8 cellular contexts compared by ENCODE assay signal in the genomic region with DNA sequence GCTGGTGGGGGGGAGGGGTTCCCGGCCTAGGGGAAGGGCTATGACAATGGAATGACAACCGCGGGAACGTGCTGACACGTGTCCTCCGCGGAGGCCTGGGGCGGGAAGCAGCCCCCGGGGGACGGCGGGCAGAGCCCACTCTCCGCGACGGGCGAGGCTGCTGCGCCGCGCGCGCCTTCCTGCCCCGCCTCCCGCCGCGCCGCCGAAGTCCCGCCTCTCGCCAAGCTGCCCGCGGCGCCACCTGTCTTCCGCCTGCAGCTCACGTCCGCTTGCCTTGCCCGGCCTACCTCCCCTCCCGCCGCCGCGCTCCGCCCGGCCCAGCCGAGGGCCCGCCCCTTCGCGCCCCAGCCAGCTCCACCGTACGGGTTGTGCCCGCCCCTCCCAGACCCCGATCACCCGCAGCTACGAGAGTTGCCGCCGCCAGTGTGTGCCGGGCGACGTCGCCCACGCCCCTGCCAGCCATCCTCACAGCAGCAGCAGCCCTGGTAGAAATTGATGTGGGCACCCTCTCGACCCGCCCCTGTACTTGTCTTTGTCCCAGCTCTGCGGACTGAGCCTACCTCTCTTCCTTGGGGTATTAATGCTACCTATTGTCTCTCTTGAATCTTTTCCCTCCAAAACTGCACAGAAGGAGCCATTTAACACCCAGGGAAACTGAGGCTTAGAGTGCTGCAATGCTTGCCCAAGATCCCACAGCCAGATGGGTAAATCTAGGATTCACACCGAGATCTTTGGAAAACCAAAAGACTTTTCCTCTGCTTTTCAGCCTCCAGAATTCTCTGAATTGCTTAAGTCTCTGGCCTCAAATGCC. TPM values are rescaled to one million over a fixed set of nuclear protein-coding genes. Genes with fewer than 3 reads are reported as not detected.
A peak's percentile ranks its signal among the peaks of the same experiment; 100 is the strongest.
DNase-seq lines count a peak whose midpoint lies in the region; ATAC-seq and TF ChIP-seq lines count a peak whose summit lies in the region.

A gene with protein sequence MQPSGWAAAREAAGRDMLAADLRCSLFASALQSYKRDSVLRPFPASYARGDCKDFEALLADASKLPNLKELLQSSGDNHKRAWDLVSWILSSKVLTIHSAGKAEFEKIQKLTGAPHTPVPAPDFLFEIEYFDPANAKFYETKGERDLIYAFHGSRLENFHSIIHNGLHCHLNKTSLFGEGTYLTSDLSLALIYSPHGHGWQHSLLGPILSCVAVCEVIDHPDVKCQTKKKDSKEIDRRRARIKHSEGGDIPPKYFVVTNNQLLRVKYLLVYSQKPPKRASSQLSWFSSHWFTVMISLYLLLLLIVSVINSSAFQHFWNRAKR (minus strand): TSS at position 180 of the 811 bp plus-strand sequence. CDS start 457 bp downstream, outside the sequence.

- peak; percentile 42 for TF ChIP-seq CTCF in IMR-90 (conservative IDR thresholded peaks at IDR 0.05; ENCODE audit: low read depth, low read length)
- TF ChIP-seq CTCF in OCI-LY7 (conservative IDR thresholded peaks at IDR 0.05; ENCODE audit: low read length): peak; percentile 43

- peak within 1 kb of the TSS; percentile 76 for H4K5ac ChIP-seq in IMR-90 (ENCODE audit: low read depth, low read length)

- H3K79me2 ChIP-seq in OCI-LY7 (ENCODE audit: insufficient read depth, low read depth, low read length): peaks cover 6% of the 10 kb centered on the region; the same call in 1 of the 2 replicates

- H3K56ac ChIP-seq in IMR-90 (ENCODE audit: extremely low read depth, insufficient read depth, low read length): no peak within 1 kb of the TSS

- peak; percentile 92 for ATAC-seq in GM21529 (IDR thresholded peaks at IDR 0.05; ENCODE audit: unreplicated experiment)
- ATAC-seq in IMR-90 (ENCODE audit: low read depth): peak; percentile 95

- H4K20me1 ChIP-seq in IMR-90 (ENCODE audit: insufficient read depth, low read length) (no peaks in the 10 kb centered on the region), OCI-LY7 (ENCODE audit: insufficient read depth, low read length) (no peaks in the 10 kb centered on the region)

- H4K91ac ChIP-seq in IMR-90 (ENCODE audit: insufficient read depth, low read depth, low read length): peak within 1 kb of the TSS; percentile 18

- H3K14ac ChIP-seq in IMR-90 (replicated peaks; ENCODE audit: low read depth, low read length): peak within 1 kb of the TSS; percentile 37

- H2BK20ac ChIP-seq in IMR-90 (ENCODE audit: low read depth, low read length): no peak within 1 kb of the TSS

- intact Hi-C loops in IMR-90 (cut with micrococcal nuclease): no loop called here
- intact Hi-C loops in OCI-LY7 (cut with micrococcal nuclease; ENCODE audit: unreplicated experiment): loop anchor here (1.0 to 10.0 kb wide), 4 partner anchors 8 to 585 kb away; a partner anchor contains a TSS

- no TSS peak for BruUV-seq in IMR-90 (replicated peaks; lab: Mats Ljungman, UMichigan)
- TSS peak; percentile 79 for BruUV-seq in OCI-LY7 (replicated peaks; lab: Mats Ljungman, UMichigan)

- H3K4me3 ChIP-seq in IMR-90 (ENCODE audit: insufficient read depth, low read depth, low read length) (peak within 1 kb of the TSS; percentile 84), OCI-LY7 (ENCODE audit: low read depth, low read length, poor library complexity, severe bottlenecking) (peak within 1 kb of the TSS; percentile 79), mucosa of rectum (ENCODE audit: low read length in 2 of 2) (peak within 1 kb of the TSS; percentile 83 to 90)

- peak within 1 kb of the TSS; percentile 56 for H2AK9ac ChIP-seq in IMR-90 (replicated peaks; ENCODE audit: low read depth, low read length, poor library complexity)

- H3K27ac ChIP-seq in IMR-90 (ENCODE audit: insufficient read depth, low read length) (peak within 1 kb of the TSS; percentile 14), OCI-LY7 (ENCODE audit: low read depth, low read length, poor library complexity, severe bottlenecking) (peak within 1 kb of the TSS; percentile 43), epithelial cell of prostate (peak within 1 kb of the TSS; percentile 42), mucosa of rectum (ENCODE audit: low read depth in 2 of 2, low read length in 2 of 2) (peak within 1 kb of the TSS; percentile 85 to 92)

- DNase-seq in DMS153 treated with DMSO at 0.1 percent for 48 hours (lab: John Stamatoyannopoulos, UW; ENCODE audit: unreplicated experiment): peak; percentile 36
- peak; percentile 72 for DNase-seq in IMR-90
- DNase-seq in OCI-LY7 (ENCODE audit: low spot score): peak; percentile 94
- DNase-seq in activated T-cell treated with anti-CD3 and anti-CD28 coated beads for 1 hour (ENCODE audit: low read depth): peak; percentile 85
- DNase-seq in epithelial cell of prostate (ENCODE audit: low read depth, low spot score): no peak
- DNase-seq in stimulated activated CD8-positive, alpha-beta memory T cell treated with anti-CD3 and anti-CD28 coated beads, Interleukin-4, amount 100 ng/mL, for 48 hours: peak; percentile 94

- H3K9me1 ChIP-seq in IMR-90 (ENCODE audit: insufficient read depth, low read length): peaks cover 3% of the 10 kb centered on the region; the same call in 1 of the 2 replicates

- no peaks in the 10 kb centered on the region for H3K9me2 ChIP-seq in OCI-LY7 (ENCODE audit: insufficient read depth, low read length)

- no peak for TF ChIP-seq POLR2A in IMR-90 (IDR thresholded peaks at IDR 0.05; ENCODE audit: low read depth, low read length)

- H2AFZ ChIP-seq in IMR-90 (replicated peaks; ENCODE audit: low read length, poor library complexity) (peak within 1 kb of the TSS; percentile 98), OCI-LY7 (ENCODE audit: low read length) (peak within 1 kb of the TSS; percentile 97)

- 0% methylated on average over 36 of the region's 62 CpGs; no CpG with 5 or more reads in 1 of the 2 experiments for WGBS in IMR-90 (ENCODE audit: extremely low coverage in 2 of 2, insufficient read length in 1 of 2), 2 experiments

- H3K4me2 ChIP-seq in IMR-90 (ENCODE audit: low read depth, low read length) (peak within 1 kb of the TSS; percentile 94), OCI-LY7 (ENCODE audit: low read length) (peak within 1 kb of the TSS; percentile 99)

- H3K27me3 ChIP-seq in IMR-90 (ENCODE audit: control insufficient read depth, insufficient read depth, low read length) (peaks cover 5% of the 10 kb centered on the region), mucosa of rectum (ENCODE audit: control insufficient read depth in 2 of 2, insufficient read depth in 2 of 2, low read length in 2 of 2) (no peaks in the 10 kb centered on the region)

- no peak within 1 kb of the TSS; the same call in none of the 2 replicates for H2BK120ac ChIP-seq in IMR-90 (ENCODE audit: low read depth, low read length)

- H3K36me3 ChIP-seq in IMR-90 (ENCODE audit: control insufficient read depth, insufficient read depth, low read length) (no peaks in the 10 kb centered on the region), OCI-LY7 (ENCODE audit: insufficient read depth, low read length) (peaks cover 12% of the 10 kb centered on the region; the same call in 1 of the 2 replicates), mucosa of rectum (ENCODE audit: control insufficient read depth in 2 of 2, insufficient read depth in 2 of 2, low read length in 2 of 2) (no peaks in the 10 kb centered on the region)

- H3K9me3 ChIP-seq in IMR-90 (ENCODE audit: control insufficient read depth, insufficient read depth, low read length) (no peaks in the 10 kb centered on the region), OCI-LY7 (ENCODE audit: low read length) (no peaks in the 10 kb centered on the region), mucosa of rectum (ENCODE audit: control insufficient read depth in 2 of 2, low read length in 2 of 2) (no peaks in the 10 kb centered on the region)

- H3K9ac ChIP-seq in IMR-90 (ENCODE audit: low read depth, low read length) (peak within 1 kb of the TSS; percentile 69), mucosa of rectum (ENCODE audit: low read depth in 1 of 2, low read length in 2 of 2) (peak within 1 kb of the TSS; percentile 84 to 91)

- peak within 1 kb of the TSS; percentile 52 to 73 for H4K8ac ChIP-seq in IMR-90 (ENCODE audit: low read depth in 2 of 2, low read length in 2 of 2)

- H3K18ac ChIP-seq in IMR-90 (ENCODE audit: low read depth, low read length): peak within 1 kb of the TSS; percentile 78

- H3K79me1 ChIP-seq in IMR-90 (ENCODE audit: low read depth in 1 of 2, low read length in 2 of 2): peaks cover 0 to 19% of the 10 kb centered on the region in 2 experiments; a peak in 3 of 4 replicates

- peak within 1 kb of the TSS; percentile 6 for H2AK5ac ChIP-seq in IMR-90 (ENCODE audit: low read depth, low read length)

- POLR2A ChIA-PET in IMR-90 (lab: Charles Lee; ENCODE audit: unreplicated experiment): interaction anchor here (2.0 kb wide), 1 partner anchor 18 kb away, joined by 6 read pairs; a partner anchor contains a TSS
- POLR2A ChIA-PET in OCI-LY7 (lab: Charles Lee): interaction anchor here (0.6 to 3.1 kb wide), 13 partner anchors 9 to 1911 kb away, joined by 3 to 29 read pairs (median 5); a partner anchor contains a TSS

- H3K4ac ChIP-seq in IMR-90 (ENCODE audit: low read depth, low read length): peak within 1 kb of the TSS; percentile 42

- H3K4me1 ChIP-seq in IMR-90 (ENCODE audit: control insufficient read depth, insufficient read depth, low read length): peaks cover 11% of the 10 kb centered on the region
- H3K4me1 ChIP-seq in OCI-LY7 (ENCODE audit: insufficient read depth, low read length, poor library complexity, severe bottlenecking): peaks cover 27% of the 10 kb centered on the region
- H3K4me1 ChIP-seq in mucosa of rectum (ENCODE audit: control insufficient read depth in 2 of 2, insufficient read depth in 2 of 2, low read length in 2 of 2): peaks cover 14 to 15% of the 10 kb centered on the region in 2 donors

- no peak for TF ChIP-seq RAD21 in IMR-90 (IDR thresholded peaks at IDR 0.05; ENCODE audit: low read length)

- no peak within 1 kb of the TSS for H2BK15ac ChIP-seq in IMR-90 (ENCODE audit: low read depth, low read length)

- dilution Hi-C loops in IMR-90 (cut with HindIII; ENCODE audit: low sequenced_read_pairs, unreplicated experiment): no loop called here

- CTCF ChIA-PET in IMR-90 (lab: Yijun Ruan, JAX): interaction anchor here (0.7 to 1.7 kb wide), 2 partner anchors 16 to 291 kb away, joined by 3 to 10 read pairs; no protein-coding TSS in a partner anchor
- CTCF ChIA-PET in OCI-LY7 (lab: Charles Lee; ENCODE audit: unreplicated experiment): interaction anchor here (0.6 to 0.7 kb wide), 6 partner anchors 10 to 827 kb away, joined by 3 to 16 read pairs (median 8); no protein-coding TSS in a partner anchor

- peak within 1 kb of the TSS; percentile 48 for H2BK5ac ChIP-seq in IMR-90 (ENCODE audit: low read depth, low read length, poor library complexity, severe bottlenecking)

- in situ Hi-C loops in IMR-90 (cut with MboI; ENCODE audit: low sequenced_read_pairs): no loop called here

- peak within 1 kb of the TSS; percentile 80 for H3K23ac ChIP-seq in IMR-90 (ENCODE audit: low read depth, low read length)

TF ChIP-seq in IMR-90, 13 proteins besides CTCF, POLR2A, EP300 and RAD21 (continues in another document):
- TF ChIP-seq SMC3 (IDR thresholded peaks at IDR 0.05; ENCODE audit: low read depth, low read length) (0 out of 2 replicates have a peak, but pooled peaks have one; percentile 22), CEBPB (IDR thresholded peaks at IDR 0.05; ENCODE audit: low read depth, low read length) (no peak)

RNA-seq across cellular contexts. Expression of the gene that starts here (rescaled TPM):
- 1.3 and 1.7 TPM in 2 replicates for total RNA-seq in IMR-90 (2012; rRNA removed)
- 4.1 and 5.0 TPM in 2 replicates for polyA plus RNA-seq in IMR-90 (2012; rRNA removed)
- 3.2 and 4.1 TPM in 2 replicates for polyA plus RNA-seq in IMR-90 (2012; cell fraction: cytosol; rRNA removed)
- 3.1 and 6.5 TPM in 2 replicates for polyA plus RNA-seq in IMR-90 (2012; cell fraction: nucleus; rRNA removed; ENCODE audit: low replicate concordance)
- 10.8 and 21.2 TPM in 2 replicates for total RNA-seq in OCI-LY7 (2014; rRNA removed; shearing (Covaris generic))
- 24.9 and 26.0 TPM in 2 replicates for total RNA-seq in OCI-LY7 (2022)

Comparison
In these comparisons a context has a peak if more than half of its experiments do, and no peak if none do; other contexts are left out.
1. H3K27ac ChIP-seq: peak in every context shown above with its lines; median percentile 88 in mucosa of rectum; 43 in OCI-LY7; 42 in epithelial cell of prostate; 14 in IMR-90.